Comparison of ENCODE assay signal across 1 cellular context in the genomic region with DNA sequence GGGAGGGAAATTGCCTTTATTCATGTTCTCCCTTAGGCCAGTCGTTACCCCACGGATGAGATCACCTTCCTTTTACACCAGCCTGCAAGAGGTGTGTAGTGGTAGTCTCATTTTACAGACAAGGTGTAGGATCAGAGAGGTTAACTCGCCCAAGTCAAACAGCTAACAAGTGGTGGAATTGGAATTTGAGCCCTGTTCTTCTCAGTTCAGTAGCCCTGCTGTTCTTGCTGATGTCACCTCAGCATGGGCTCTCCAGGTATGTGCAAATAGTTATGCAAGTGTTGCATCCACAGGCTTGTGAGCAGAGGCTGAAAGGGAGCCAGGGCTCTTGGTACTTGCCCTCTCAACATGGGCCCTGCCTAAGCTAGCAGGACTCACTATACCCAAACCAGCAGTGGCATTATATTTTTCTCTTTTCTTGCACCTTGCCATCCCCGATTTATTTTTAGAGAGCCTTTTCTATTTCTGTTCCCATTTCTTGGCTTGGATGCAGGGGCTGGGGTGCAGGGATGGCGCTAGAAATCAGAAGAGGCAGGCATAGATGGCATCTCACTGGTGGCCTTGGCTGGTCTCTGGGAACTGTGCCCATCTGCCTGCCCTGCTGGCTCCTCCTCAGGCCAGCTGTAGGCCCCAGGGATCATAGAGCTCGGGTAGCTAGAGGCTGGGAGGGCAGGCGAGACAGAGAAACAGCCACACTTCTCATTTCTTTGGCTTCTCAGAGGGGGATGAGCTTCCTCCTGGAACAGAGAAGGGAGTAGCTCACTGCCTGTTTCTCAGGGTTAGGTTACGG.
TF ChIP-seq lines count a peak whose summit lies in the region.

No MANE protein-coding gene starts in this region.

TF ChIP-seq in HEK293, 187 proteins besides CTCF, POLR2A, EP300 and RAD21 (continued from another document and continues in another):
- TF ChIP-seq, protein P1, sequence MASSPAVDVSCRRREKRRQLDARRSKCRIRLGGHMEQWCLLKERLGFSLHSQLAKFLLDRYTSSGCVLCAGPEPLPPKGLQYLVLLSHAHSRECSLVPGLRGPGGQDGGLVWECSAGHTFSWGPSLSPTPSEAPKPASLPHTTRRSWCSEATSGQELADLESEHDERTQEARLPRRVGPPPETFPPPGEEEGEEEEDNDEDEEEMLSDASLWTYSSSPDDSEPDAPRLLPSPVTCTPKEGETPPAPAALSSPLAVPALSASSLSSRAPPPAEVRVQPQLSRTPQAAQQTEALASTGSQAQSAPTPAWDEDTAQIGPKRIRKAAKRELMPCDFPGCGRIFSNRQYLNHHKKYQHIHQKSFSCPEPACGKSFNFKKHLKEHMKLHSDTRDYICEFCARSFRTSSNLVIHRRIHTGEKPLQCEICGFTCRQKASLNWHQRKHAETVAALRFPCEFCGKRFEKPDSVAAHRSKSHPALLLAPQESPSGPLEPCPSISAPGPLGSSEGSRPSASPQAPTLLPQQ (tag by site-specific recombination; IDR thresholded peaks at IDR 0.05): peak; percentile 69; the same call in 1 of the 2 replicates
- TF ChIP-seq ZNF366 (tag by site-specific recombination; conservative IDR thresholded peaks at IDR 0.05) (peak; percentile 73), HOXA7 (CRISPR knock-in tag; IDR thresholded peaks at IDR 0.05; ENCODE audit: borderline replicate concordance) (no peak), WT1 (tag by site-specific recombination; IDR thresholded peaks at IDR 0.05) (peak; percentile 87), SP3 (tag by site-specific recombination; IDR thresholded peaks at IDR 0.05) (no peak), ZNF837 (tag by site-specific recombination; IDR thresholded peaks at IDR 0.05) (no peak), SETDB1 (IDR thresholded peaks at IDR 0.05; ENCODE audit: insufficient read length, low read length) (no peak), ZNF558 (tag by site-specific recombination; IDR thresholded peaks at IDR 0.05) (no peak), ZNF24 (tag by site-specific recombination; IDR thresholded peaks at IDR 0.05) (0 out of 2 replicates have a peak, but pooled peaks have one; percentile 50), ZBTB8A (tag by site-specific recombination; IDR thresholded peaks at IDR 0.05) (no peak), ZBTB48 (tag by site-specific recombination; IDR thresholded peaks at IDR 0.05) (no peak), ZFHX2 (tag by site-specific recombination; conservative IDR thresholded peaks at IDR 0.05) (no peak), ZNF426 (tag by site-specific recombination; IDR thresholded peaks at IDR 0.05) (no peak), ZNF510 (tag by site-specific recombination; IDR thresholded peaks at IDR 0.05; ENCODE audit: insufficient replicate concordance) (no peak), RBAK (tag by site-specific recombination; IDR thresholded peaks at IDR 0.05) (no peak), ZNF791 (tag by site-specific recombination; IDR thresholded peaks at IDR 0.05) (no peak), ZNF138 (tag by site-specific recombination; IDR thresholded peaks at IDR 0.05; ENCODE audit: borderline replicate concordance) (no peak), ZNF600 (tag by site-specific recombination; IDR thresholded peaks at IDR 0.05) (no peak; the same call in 1 of the 2 replicates), ZXDB (tag by site-specific recombination; IDR thresholded peaks at IDR 0.05) (no peak), ZNF140 (tag by site-specific recombination; IDR thresholded peaks at IDR 0.05) (no peak), ZBTB20 (tag by site-specific recombination; IDR thresholded peaks at IDR 0.05) (no peak), ZBTB1 (tag by site-specific recombination; IDR thresholded peaks at IDR 0.05) (no peak), SCRT2 (tag by site-specific recombination; IDR thresholded peaks at IDR 0.05) (peak; percentile 98), KLF1 (tag by site-specific recombination; IDR thresholded peaks at IDR 0.05) (no peak), ZNF169 (tag by site-specific recombination; IDR thresholded peaks at IDR 0.05) (no peak), ZNF660 (tag by site-specific recombination; IDR thresholded peaks at IDR 0.05) (peak; percentile 61; the same call in 1 of the 2 replicates), ZNF560 (tag by site-specific recombination; IDR thresholded peaks at IDR 0.05; ENCODE audit: borderline replicate concordance) (no peak), ZBTB17 (tag by site-specific recombination; IDR thresholded peaks at IDR 0.05) (peak; percentile 68; the same call in 1 of the 2 replicates), ZNF404 (tag by site-specific recombination; IDR thresholded peaks at IDR 0.05) (no peak), ZNF677 (tag by site-specific recombination; IDR thresholded peaks at IDR 0.05) (peak; percentile 46; the same call in 1 of the 2 replicates), ZNF239 (tag by site-specific recombination; IDR thresholded peaks at IDR 0.05) (no peak)
- TF ChIP-seq, protein P2, sequence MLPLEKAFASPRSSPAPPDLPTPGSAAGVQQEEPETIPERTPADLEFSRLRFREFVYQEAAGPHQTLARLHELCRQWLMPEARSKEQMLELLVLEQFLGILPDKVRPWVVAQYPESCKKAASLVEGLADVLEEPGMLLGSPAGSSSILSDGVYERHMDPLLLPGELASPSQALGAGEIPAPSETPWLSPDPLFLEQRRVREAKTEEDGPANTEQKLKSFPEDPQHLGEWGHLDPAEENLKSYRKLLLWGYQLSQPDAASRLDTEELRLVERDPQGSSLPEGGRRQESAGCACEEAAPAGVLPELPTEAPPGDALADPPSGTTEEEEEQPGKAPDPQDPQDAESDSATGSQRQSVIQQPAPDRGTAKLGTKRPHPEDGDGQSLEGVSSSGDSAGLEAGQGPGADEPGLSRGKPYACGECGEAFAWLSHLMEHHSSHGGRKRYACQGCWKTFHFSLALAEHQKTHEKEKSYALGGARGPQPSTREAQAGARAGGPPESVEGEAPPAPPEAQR (tag by site-specific recombination; IDR thresholded peaks at IDR 0.05): no peak
- TF ChIP-seq, protein P3, sequence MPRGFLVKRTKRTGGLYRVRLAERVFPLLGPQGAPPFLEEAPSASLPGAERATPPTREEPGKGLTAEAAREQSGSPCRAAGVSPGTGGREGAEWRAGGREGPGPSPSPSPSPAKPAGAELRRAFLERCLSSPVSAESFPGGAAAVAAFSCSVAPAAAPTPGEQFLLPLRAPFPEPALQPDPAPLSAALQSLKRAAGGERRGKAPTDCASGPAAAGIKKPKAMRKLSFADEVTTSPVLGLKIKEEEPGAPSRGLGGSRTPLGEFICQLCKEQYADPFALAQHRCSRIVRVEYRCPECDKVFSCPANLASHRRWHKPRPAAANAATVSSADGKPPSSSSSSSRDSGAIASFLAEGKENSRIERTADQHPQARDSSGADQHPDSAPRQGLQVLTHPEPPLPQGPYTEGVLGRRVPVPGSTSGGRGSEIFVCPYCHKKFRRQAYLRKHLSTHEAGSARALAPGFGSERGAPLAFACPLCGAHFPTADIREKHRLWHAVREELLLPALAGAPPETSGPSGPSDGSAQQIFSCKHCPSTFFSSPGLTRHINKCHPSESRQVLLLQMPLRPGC (tag by site-specific recombination; IDR thresholded peaks at IDR 0.05): peak; percentile 96
- TF ChIP-seq, protein P4, sequence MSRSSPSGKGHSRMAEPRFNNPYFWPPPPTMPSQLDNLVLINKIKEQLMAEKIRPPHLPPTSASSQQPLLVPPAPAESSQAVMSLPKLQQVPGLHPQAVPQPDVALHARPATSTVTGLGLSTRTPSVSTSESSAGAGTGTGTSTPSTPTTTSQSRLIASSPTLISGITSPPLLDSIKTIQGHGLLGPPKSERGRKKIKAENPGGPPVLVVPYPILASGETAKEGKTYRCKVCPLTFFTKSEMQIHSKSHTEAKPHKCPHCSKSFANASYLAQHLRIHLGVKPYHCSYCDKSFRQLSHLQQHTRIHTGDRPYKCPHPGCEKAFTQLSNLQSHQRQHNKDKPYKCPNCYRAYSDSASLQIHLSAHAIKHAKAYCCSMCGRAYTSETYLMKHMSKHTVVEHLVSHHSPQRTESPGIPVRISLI (tag by site-specific recombination; IDR thresholded peaks at IDR 0.05): peak; percentile 28; the same call in 1 of the 2 replicates
- TF ChIP-seq, protein P5, sequence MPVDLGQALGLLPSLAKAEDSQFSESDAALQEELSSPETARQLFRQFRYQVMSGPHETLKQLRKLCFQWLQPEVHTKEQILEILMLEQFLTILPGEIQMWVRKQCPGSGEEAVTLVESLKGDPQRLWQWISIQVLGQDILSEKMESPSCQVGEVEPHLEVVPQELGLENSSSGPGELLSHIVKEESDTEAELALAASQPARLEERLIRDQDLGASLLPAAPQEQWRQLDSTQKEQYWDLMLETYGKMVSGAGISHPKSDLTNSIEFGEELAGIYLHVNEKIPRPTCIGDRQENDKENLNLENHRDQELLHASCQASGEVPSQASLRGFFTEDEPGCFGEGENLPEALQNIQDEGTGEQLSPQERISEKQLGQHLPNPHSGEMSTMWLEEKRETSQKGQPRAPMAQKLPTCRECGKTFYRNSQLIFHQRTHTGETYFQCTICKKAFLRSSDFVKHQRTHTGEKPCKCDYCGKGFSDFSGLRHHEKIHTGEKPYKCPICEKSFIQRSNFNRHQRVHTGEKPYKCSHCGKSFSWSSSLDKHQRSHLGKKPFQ (tag by site-specific recombination; IDR thresholded peaks at IDR 0.05): no peak
- TF ChIP-seq, protein P6, sequence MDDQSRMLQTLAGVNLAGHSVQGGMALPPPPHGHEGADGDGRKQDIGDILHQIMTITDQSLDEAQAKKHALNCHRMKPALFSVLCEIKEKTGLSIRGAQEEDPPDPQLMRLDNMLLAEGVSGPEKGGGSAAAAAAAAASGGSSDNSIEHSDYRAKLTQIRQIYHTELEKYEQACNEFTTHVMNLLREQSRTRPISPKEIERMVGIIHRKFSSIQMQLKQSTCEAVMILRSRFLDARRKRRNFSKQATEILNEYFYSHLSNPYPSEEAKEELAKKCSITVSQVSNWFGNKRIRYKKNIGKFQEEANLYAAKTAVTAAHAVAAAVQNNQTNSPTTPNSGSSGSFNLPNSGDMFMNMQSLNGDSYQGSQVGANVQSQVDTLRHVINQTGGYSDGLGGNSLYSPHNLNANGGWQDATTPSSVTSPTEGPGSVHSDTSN (CRISPR knock-in tag; IDR thresholded peaks at IDR 0.05): no peak
- TF ChIP-seq, protein P7, sequence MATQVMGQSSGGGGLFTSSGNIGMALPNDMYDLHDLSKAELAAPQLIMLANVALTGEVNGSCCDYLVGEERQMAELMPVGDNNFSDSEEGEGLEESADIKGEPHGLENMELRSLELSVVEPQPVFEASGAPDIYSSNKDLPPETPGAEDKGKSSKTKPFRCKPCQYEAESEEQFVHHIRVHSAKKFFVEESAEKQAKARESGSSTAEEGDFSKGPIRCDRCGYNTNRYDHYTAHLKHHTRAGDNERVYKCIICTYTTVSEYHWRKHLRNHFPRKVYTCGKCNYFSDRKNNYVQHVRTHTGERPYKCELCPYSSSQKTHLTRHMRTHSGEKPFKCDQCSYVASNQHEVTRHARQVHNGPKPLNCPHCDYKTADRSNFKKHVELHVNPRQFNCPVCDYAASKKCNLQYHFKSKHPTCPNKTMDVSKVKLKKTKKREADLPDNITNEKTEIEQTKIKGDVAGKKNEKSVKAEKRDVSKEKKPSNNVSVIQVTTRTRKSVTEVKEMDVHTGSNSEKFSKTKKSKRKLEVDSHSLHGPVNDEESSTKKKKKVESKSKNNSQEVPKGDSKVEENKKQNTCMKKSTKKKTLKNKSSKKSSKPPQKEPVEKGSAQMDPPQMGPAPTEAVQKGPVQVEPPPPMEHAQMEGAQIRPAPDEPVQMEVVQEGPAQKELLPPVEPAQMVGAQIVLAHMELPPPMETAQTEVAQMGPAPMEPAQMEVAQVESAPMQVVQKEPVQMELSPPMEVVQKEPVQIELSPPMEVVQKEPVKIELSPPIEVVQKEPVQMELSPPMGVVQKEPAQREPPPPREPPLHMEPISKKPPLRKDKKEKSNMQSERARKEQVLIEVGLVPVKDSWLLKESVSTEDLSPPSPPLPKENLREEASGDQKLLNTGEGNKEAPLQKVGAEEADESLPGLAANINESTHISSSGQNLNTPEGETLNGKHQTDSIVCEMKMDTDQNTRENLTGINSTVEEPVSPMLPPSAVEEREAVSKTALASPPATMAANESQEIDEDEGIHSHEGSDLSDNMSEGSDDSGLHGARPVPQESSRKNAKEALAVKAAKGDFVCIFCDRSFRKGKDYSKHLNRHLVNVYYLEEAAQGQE (tag by site-specific recombination; IDR thresholded peaks at IDR 0.05): no peak
- TF ChIP-seq, protein P8, sequence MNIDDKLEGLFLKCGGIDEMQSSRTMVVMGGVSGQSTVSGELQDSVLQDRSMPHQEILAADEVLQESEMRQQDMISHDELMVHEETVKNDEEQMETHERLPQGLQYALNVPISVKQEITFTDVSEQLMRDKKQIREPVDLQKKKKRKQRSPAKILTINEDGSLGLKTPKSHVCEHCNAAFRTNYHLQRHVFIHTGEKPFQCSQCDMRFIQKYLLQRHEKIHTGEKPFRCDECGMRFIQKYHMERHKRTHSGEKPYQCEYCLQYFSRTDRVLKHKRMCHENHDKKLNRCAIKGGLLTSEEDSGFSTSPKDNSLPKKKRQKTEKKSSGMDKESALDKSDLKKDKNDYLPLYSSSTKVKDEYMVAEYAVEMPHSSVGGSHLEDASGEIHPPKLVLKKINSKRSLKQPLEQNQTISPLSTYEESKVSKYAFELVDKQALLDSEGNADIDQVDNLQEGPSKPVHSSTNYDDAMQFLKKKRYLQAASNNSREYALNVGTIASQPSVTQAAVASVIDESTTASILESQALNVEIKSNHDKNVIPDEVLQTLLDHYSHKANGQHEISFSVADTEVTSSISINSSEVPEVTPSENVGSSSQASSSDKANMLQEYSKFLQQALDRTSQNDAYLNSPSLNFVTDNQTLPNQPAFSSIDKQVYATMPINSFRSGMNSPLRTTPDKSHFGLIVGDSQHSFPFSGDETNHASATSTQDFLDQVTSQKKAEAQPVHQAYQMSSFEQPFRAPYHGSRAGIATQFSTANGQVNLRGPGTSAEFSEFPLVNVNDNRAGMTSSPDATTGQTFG (tag by site-specific recombination; IDR thresholded peaks at IDR 0.05; ENCODE audit: borderline replicate concordance): no peak
- TF ChIP-seq, protein P9, sequence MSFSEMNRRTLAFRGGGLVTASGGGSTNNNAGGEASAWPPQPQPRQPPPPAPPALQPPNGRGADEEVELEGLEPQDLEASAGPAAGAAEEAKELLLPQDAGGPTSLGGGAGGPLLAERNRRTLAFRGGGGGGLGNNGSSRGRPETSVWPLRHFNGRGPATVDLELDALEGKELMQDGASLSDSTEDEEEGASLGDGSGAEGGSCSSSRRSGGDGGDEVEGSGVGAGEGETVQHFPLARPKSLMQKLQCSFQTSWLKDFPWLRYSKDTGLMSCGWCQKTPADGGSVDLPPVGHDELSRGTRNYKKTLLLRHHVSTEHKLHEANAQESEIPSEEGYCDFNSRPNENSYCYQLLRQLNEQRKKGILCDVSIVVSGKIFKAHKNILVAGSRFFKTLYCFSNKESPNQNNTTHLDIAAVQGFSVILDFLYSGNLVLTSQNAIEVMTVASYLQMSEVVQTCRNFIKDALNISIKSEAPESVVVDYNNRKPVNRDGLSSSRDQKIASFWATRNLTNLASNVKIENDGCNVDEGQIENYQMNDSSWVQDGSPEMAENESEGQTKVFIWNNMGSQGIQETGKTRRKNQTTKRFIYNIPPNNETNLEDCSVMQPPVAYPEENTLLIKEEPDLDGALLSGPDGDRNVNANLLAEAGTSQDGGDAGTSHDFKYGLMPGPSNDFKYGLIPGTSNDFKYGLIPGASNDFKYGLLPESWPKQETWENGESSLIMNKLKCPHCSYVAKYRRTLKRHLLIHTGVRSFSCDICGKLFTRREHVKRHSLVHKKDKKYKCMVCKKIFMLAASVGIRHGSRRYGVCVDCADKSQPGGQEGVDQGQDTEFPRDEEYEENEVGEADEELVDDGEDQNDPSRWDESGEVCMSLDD (tag by site-specific recombination; IDR thresholded peaks at IDR 0.05): no peak
